Comparison of ENCODE assay signal across 2 cellular contexts in genomic region chr16:88349903-88350900, GRCh38.
TF ChIP-seq lines count a peak whose summit lies in the region.

No MANE protein-coding gene starts in this region.

TF ChIP-seq in IMR-90, 13 proteins besides CTCF, POLR2A, EP300 and RAD21:
- TF ChIP-seq SMC3 (IDR thresholded peaks at IDR 0.05; ENCODE audit: low read depth, low read length) (no peak), MAZ (IDR thresholded peaks at IDR 0.05; ENCODE audit: borderline replicate concordance, low read depth, low read length) (no peak), ELK1 (IDR thresholded peaks at IDR 0.05; ENCODE audit: borderline replicate concordance, low read depth, low read length) (no peak), FOS (IDR thresholded peaks at IDR 0.05; ENCODE audit: low read depth, low read length) (no peak), USF2 (IDR thresholded peaks at IDR 0.05; ENCODE audit: low read depth, low read length) (no peak), RFX5 (IDR thresholded peaks at IDR 0.05; ENCODE audit: low read depth, low read length) (no peak), BHLHE40 (IDR thresholded peaks at IDR 0.05; ENCODE audit: low read depth, low read length) (no peak), CEBPB (IDR thresholded peaks at IDR 0.05; ENCODE audit: low read depth, low read length) (no peak), CHD1 (IDR thresholded peaks at IDR 0.05; ENCODE audit: low read depth, low read length) (no peak), MAFK (IDR thresholded peaks at IDR 0.05; ENCODE audit: low read depth, low read length) (no peak), NFE2L2 (IDR thresholded peaks at IDR 0.05; ENCODE audit: low read depth, low read length) (no peak), MXI1 (IDR thresholded peaks at IDR 0.05; ENCODE audit: borderline replicate concordance, low read depth, low read length) (no peak), RCOR1 (IDR thresholded peaks at IDR 0.05; ENCODE audit: insufficient replicate concordance, low read length) (no peak)

TF ChIP-seq in HepG2, 621 proteins besides CTCF, POLR2A, EP300 and RAD21:
- TF ChIP-seq MNT (IDR thresholded peaks at IDR 0.05) (peak; percentile 66), CENPBD1 (CRISPR knock-in tag; IDR thresholded peaks at IDR 0.05; ENCODE audit: borderline replicate concordance, low read depth) (no peak)
